15 cellular contexts compared by ENCODE assay signal in genomic region chr1:198443374-198444233, GRCh38.
DNase-seq lines count a peak whose midpoint lies in the region; ATAC-seq, FAIRE-seq and TF ChIP-seq lines count a peak whose summit lies in the region.
"Had no signal": no experiment of that assay in that cellular context is flagged by ENCODE, and none has a peak within 500 bp of the region (broad histone marks: within the 10 kb centered on the region; RNA-seq: fewer than 3 reads in every experiment).

No MANE protein-coding gene starts in this region.

- TF ChIP-seq CTCF in HepG2 (CRISPR knock-in tag; IDR thresholded peaks at IDR 0.05): no peak
- TF ChIP-seq CTCF in right lobe of liver (IDR thresholded peaks at IDR 0.05): no peak
- no peak for TF ChIP-seq CTCF in fibroblast of villous mesenchyme (IDR thresholded peaks at IDR 0.05; ENCODE audit: insufficient read depth, low read depth, low read length)

- H4K20me1 ChIP-seq in HepG2 (ENCODE audit: insufficient read depth, low read length): no peaks in the 10 kb centered on the region
- H4K20me1 ChIP-seq: BLaER1 had no signal

- no peaks in the 10 kb centered on the region for H3K79me2 ChIP-seq in HepG2 (ENCODE audit: insufficient read depth, low read length)

- H3K27me3 Mint-ChIP-seq in CD4-positive, alpha-beta memory T cell: peaks cover 9% of the 10 kb centered on the region in 2 donors

- H3K27ac ChIP-seq in HepG2 (ENCODE audit: extremely low read length, insufficient read depth, low read length) (no peak overlapping the region), right lobe of liver (no peak overlapping the region)
- H3K27ac ChIP-seq in CD4-positive, alpha-beta memory T cell (ENCODE audit: low read depth, low read length): no peak overlapping the region
- H3K27ac ChIP-seq: BLaER1, psoas muscle had no signal

- H3K4me3 Mint-ChIP-seq in CD4-positive, alpha-beta memory T cell: no peak overlapping the region
- H3K4me3 Mint-ChIP-seq: T-helper 1 cell treated with Interleukin-12 subunit alpha and Interleukin-12 subunit beta and Interleukin-4 antibody, amounts not matched to agents 30 μg/mL and 1 μg/mL, for 36 hours had no signal

- H3K4me3 ChIP-seq in HepG2 (replicated peaks in 1 of 3; ENCODE audit: insufficient read depth in 1 of 3, low read depth in 2 of 3, low read length in 3 of 3) (no peak overlapping the region), right lobe of liver (no peak overlapping the region), fibroblast of villous mesenchyme (ENCODE audit: low read depth, low read length) (no peak overlapping the region)
- H3K4me3 ChIP-seq in CD4-positive, alpha-beta memory T cell (ENCODE audit: low read length in 2 of 2): no peak overlapping the region
- H3K4me3 ChIP-seq: BLaER1, GM12878, psoas muscle had no signal

- H3K4me1 Mint-ChIP-seq in CD4-positive, alpha-beta memory T cell: no peaks in the 10 kb centered on the region

- H3K9me3 ChIP-seq in HepG2 (ENCODE audit: low read length): no peaks in the 10 kb centered on the region
- H3K9me3 ChIP-seq in right lobe of liver: no peaks in the 10 kb centered on the region
- H3K9me3 ChIP-seq in CD4-positive, alpha-beta memory T cell (ENCODE audit: control insufficient read depth in 1 of 2, low read length in 2 of 2): no peaks in the 10 kb centered on the region
- H3K9me3 ChIP-seq: BLaER1, psoas muscle had no signal

- no peak for TF ChIP-seq EP300 in HepG2 (IDR thresholded peaks at IDR 0.05; ENCODE audit: low read depth in 2 of 2, low read length in 2 of 2)
- no peak for TF ChIP-seq EP300 in HepG2 (CRISPR knock-in tag; IDR thresholded peaks at IDR 0.05; ENCODE audit: borderline replicate concordance)

- intact Hi-C loops in HepG2 (cut with micrococcal nuclease; ENCODE audit: unreplicated experiment): no loop called here
- intact Hi-C loops in right lobe of liver (cut with DNase I): no loop called here
- intact Hi-C loops in CD4-positive, alpha-beta memory T cell (cut with micrococcal nuclease): no loop called here

- WGBS in HepG2 (ENCODE audit: low lambda C conversion rate): 31% methylated on average over 5 of the region's 5 CpGs
- WGBS in right lobe of liver (ENCODE audit: insufficient coverage, low coverage, low lambda C conversion rate, missing lambda C conversion rate): 78% methylated on average over 5 of the region's 5 CpGs

- peaks cover 0 to 3% (median 0%) of the 10 kb centered on the region in 8 donors for H3K9me3 Mint-ChIP-seq in CD4-positive, alpha-beta memory T cell
- H3K9me3 Mint-ChIP-seq: T-helper 1 cell treated with Interleukin-12 subunit alpha and Interleukin-12 subunit beta and Interleukin-4 antibody, amounts not matched to agents 30 μg/mL and 1 μg/mL, for 36 hours had no signal

- BruUV-seq in HepG2 (replicated peaks; lab: Mats Ljungman, UMichigan): no TSS peak

- POLR2A ChIA-PET in HepG2 (lab: Yijun Ruan, JAX): no interaction called here
- POLR2A ChIA-PET in CD4-positive, alpha-beta memory T cell (lab: Charles Lee; ENCODE audit: partially characterized antibody): no interaction called here

- no peak for TF ChIP-seq RAD21 in HepG2 (CRISPR knock-in tag; IDR thresholded peaks at IDR 0.05)

- no peak overlapping the region for H3K4me2 ChIP-seq in HepG2 (ENCODE audit: low read depth, low read length)
- H3K4me2 ChIP-seq: BLaER1 had no signal

- H3K36me3 ChIP-seq in HepG2 (replicated peaks in 1 of 2; ENCODE audit: control insufficient read depth in 1 of 2, insufficient read depth in 2 of 2, low read length in 2 of 2) (no peaks in the 10 kb centered on the region), right lobe of liver (no peaks in the 10 kb centered on the region)
- no peaks in the 10 kb centered on the region for H3K36me3 ChIP-seq in CD4-positive, alpha-beta memory T cell (ENCODE audit: insufficient read depth, low read length)
- H3K36me3 ChIP-seq: BLaER1 had no signal

- H3K36me3 Mint-ChIP-seq in CD4-positive, alpha-beta memory T cell: no peaks in the 10 kb centered on the region

- no peak overlapping the region for H3K27ac Mint-ChIP-seq in CD4-positive, alpha-beta memory T cell
- H3K27ac Mint-ChIP-seq: T-helper 1 cell treated with Interleukin-12 subunit alpha and Interleukin-12 subunit beta and Interleukin-4 antibody, amounts not matched to agents 30 μg/mL and 1 μg/mL, for 36 hours had no signal

- H3K9ac ChIP-seq in HepG2 (ENCODE audit: insufficient read depth, low read depth, low read length): no peak overlapping the region
- H3K9ac ChIP-seq: BLaER1 had no signal

- H3K27me3 ChIP-seq in HepG2 (ENCODE audit: control insufficient read depth in 1 of 2, insufficient read depth in 2 of 2, low read length in 2 of 2): no peaks in the 10 kb centered on the region
- no peaks in the 10 kb centered on the region for H3K27me3 ChIP-seq in right lobe of liver
- H3K27me3 ChIP-seq in CD4-positive, alpha-beta memory T cell (ENCODE audit: insufficient read depth, low read length): no peaks in the 10 kb centered on the region
- H3K27me3 ChIP-seq: BLaER1 had no signal

- DNase-seq in HepG2 (ENCODE audit: low spot score) (peak; percentile 48), right lobe of liver (no peak), SW480 (ENCODE audit: low spot score) (peak; percentile 23), fibroblast of villous mesenchyme (ENCODE audit: low read depth) (peak; percentile 68), germinal center (ENCODE audit: low spot score) (no peak), DMS 273 (lab: John Stamatoyannopoulos, UW; ENCODE audit: unreplicated experiment) (no peak)
- no peak for DNase-seq in CD4-positive, alpha-beta memory T cell
- no peak for DNase-seq in stimulated activated naive CD8-positive, alpha-beta T cell treated with anti-CD3 and anti-CD28 coated beads, Interleukin-15, Interleukin-2, amounts not matched to agents 100 U/mL and 50 U/mL, for 24 hours
- DNase-seq: GOT3, left colon, NCI-H446, psoas muscle had no signal

- TF ChIP-seq POLR2A in HepG2 (IDR thresholded peaks at IDR 0.05; ENCODE audit: insufficient read depth in 1 of 2, low read depth in 2 of 2, low read length in 2 of 2) (no peak), right lobe of liver (IDR thresholded peaks at IDR 0.05) (no peak)

- FAIRE-seq in HepG2 (lab: Jason Lieb, UNC): no peak
- FAIRE-seq: GM12878 had no signal

- H3K4me1 ChIP-seq in HepG2 (ENCODE audit: insufficient read depth, low read length): no peaks in the 10 kb centered on the region
- no peaks in the 10 kb centered on the region for H3K4me1 ChIP-seq in right lobe of liver
- H3K4me1 ChIP-seq in CD4-positive, alpha-beta memory T cell (ENCODE audit: insufficient read depth, low read length): no peaks in the 10 kb centered on the region
- H3K4me1 ChIP-seq: BLaER1, psoas muscle had no signal

- ATAC-seq in HepG2 (peak; percentile 37; the same call in 1 of the 3 replicates), right lobe of liver (no peak)
- ATAC-seq in stimulated activated naive CD8-positive, alpha-beta T cell treated with anti-CD3 and anti-CD28 coated beads, Interleukin-15, Interleukin-2, amounts not matched to agents 100 U/mL and 50 U/mL, for 24 hours: no peak
- ATAC-seq: GM12878, left colon had no signal

- H2AFZ ChIP-seq in HepG2 (ENCODE audit: low read length): no peak overlapping the region

- CTCF ChIA-PET in HepG2 (lab: Yijun Ruan, JAX; ENCODE audit: low intra/inter-chr PET ratio, low total read pairs): no interaction called here
- CTCF ChIA-PET in CD4-positive, alpha-beta memory T cell (lab: Charles Lee; ENCODE audit: partially characterized antibody): no interaction called here

- in situ Hi-C loops in HepG2 (cut with HindIII; ENCODE audit: extremely low pct_ligation_motif_present, low pct_unique_long_range_greater_than_20kb): no loop called here

TF ChIP-seq in HepG2, 621 proteins besides CTCF, POLR2A, EP300 and RAD21 (continues in another document):
- no peak for TF ChIP-seq SP5 (CRISPR knock-in tag; IDR thresholded peaks at IDR 0.05; ENCODE audit: borderline replicate concordance, low read depth)
- TF ChIP-seq SOX13 (IDR thresholded peaks at IDR 0.05): no peak
- TF ChIP-seq SOX13 (CRISPR knock-in tag; conservative IDR thresholded peaks at IDR 0.05 in 1 of 2, IDR thresholded peaks at IDR 0.05 in 1 of 2): peak in 1 of 2 experiments; percentile 63; a peak in 1 of 4 replicates
- TF ChIP-seq MAFF (IDR thresholded peaks at IDR 0.05; ENCODE audit: low read depth, low read length): peak; percentile 27; the same call in 1 of the 2 replicates
- peak; percentile 49; the same call in 1 of the 2 replicates for TF ChIP-seq CEBPB (IDR thresholded peaks at IDR 0.05; ENCODE audit: borderline replicate concordance, low read depth, low read length)
- no peak for TF ChIP-seq ZNF569 (CRISPR knock-in tag; IDR thresholded peaks at IDR 0.05; ENCODE audit: borderline replicate concordance)
- TF ChIP-seq MXD4 (CRISPR knock-in tag; IDR thresholded peaks at IDR 0.05): no peak
- TF ChIP-seq KLF16 (CRISPR knock-in tag; IDR thresholded peaks at IDR 0.05): no peak
- TF ChIP-seq KMT2B (CRISPR knock-in tag; IDR thresholded peaks at IDR 0.05): no peak
- no peak for TF ChIP-seq PRMT3 (CRISPR knock-in tag; IDR thresholded peaks at IDR 0.05; ENCODE audit: borderline replicate concordance, low read depth)
- peak in 1 of 2 experiments; percentile 12; a peak in 1 of 4 replicates for TF ChIP-seq ATF4 (CRISPR knock-in tag; IDR thresholded peaks at IDR 0.05)
- TF ChIP-seq ZNF629 (CRISPR knock-in tag; conservative IDR thresholded peaks at IDR 0.05): no peak
- TF ChIP-seq GATAD1 (CRISPR knock-in tag; IDR thresholded peaks at IDR 0.05): no peak
- no peak for TF ChIP-seq FOXP1 (IDR thresholded peaks at IDR 0.05)
- TF ChIP-seq FOXP1 (CRISPR knock-in tag; IDR thresholded peaks at IDR 0.05): peak; percentile 43
- TF ChIP-seq FOSL2 (CRISPR knock-in tag; IDR thresholded peaks at IDR 0.05): peak; percentile 88

Comparison
In these comparisons a context has a peak if more than half of its experiments do, and no peak if none do; other contexts are left out.
1. DNase-seq: peak in HepG2 (single experiment), SW480 (single experiment) and fibroblast of villous mesenchyme (single experiment); none in right lobe of liver (0 of 3), germinal center (single experiment), DMS 273 (single experiment), CD4-positive, alpha-beta memory T cell (0 of 5) and stimulated activated naive CD8-positive, alpha-beta T cell treated with anti-CD3 and anti-CD28 coated beads, Interleukin-15, Interleukin-2, amounts not matched to agents 100 U/mL and 50 U/mL, for 24 hours (single experiment).